In the genomic region with DNA sequence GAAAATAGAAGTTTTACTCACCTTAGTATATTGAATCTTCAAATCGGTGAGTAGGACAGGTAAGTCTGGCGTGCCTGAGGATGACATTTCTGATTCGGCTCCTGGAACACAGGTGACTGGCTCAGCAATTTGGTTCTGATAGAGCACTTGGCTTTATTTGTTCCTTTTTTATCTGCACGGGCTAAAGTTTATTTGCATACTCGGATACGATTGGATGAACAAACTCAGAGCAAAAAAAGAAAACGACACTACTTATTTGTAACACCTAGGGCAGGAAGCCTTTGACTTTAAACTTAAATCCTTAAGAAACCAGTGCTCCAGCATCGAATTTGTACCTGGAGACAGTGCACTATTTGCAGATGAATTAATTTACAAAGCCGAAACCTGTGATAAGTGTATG, we compare ENCODE assay signal across 8 cellular contexts. TPM values are rescaled to one million over a fixed set of nuclear protein-coding genes. Genes with fewer than 3 reads are reported as not detected.
DNase-seq lines count a peak whose midpoint lies in the region; ATAC-seq and TF ChIP-seq lines count a peak whose summit lies in the region.

ALDH1A1 (minus strand) TSS at position 140 of the 400 bp plus-strand sequence; CDS start at position 87, 53 bp downstream.

- in situ Hi-C loops in GM13976 (cut with MboI; ENCODE audit: low sequenced_read_pairs, unreplicated experiment), result no loop called here

- H3K27me3 Mint-ChIP-seq in activated T-cell treated with anti-CD3 and anti-CD28 coated beads, Interleukin-2, amount 50 U/mL, for 4 hours (ENCODE audit: low read depth), result peaks cover 21% of the 10 kb centered on the region

- H3K27me3 ChIP-seq in dorsolateral prefrontal cortex, result peaks cover 0 to 3% (median 0%) of the 10 kb centered on the region in 45 donors

- DNase-seq in activated T-cell treated with anti-CD3 and anti-CD28 coated beads, Interleukin-2, amount 50 U/mL, for 4 hours, result no peak
- no peak for DNase-seq in activated T-cell treated with anti-CD3 and anti-CD28 coated beads, Interleukin-2, amount 50 U/mL, for 1 hour
- DNase-seq in dorsolateral prefrontal cortex (no peak), mucosa of descending colon (peak in 1 of 3 donors; percentile 51), GM13976 (ENCODE audit: low spot score) (no peak), GM10266 (ENCODE audit: extremely low spot score) (no peak)
- no peak for DNase-seq in activated effector memory CD4-positive, alpha-beta T cell treated with anti-CD3 and anti-CD28 coated beads, Interleukin-2, amount 50 U/mL, for 16 hours
- no peak for DNase-seq in stimulated activated CD4-positive, alpha-beta T cell treated with anti-CD3 and anti-CD28 coated beads, Interleukin-2, amount 100 ng/mL, for 48 hours

- H3K9me3 ChIP-seq in mucosa of descending colon, result no peaks in the 10 kb centered on the region

- no peaks in the 10 kb centered on the region for H3K36me3 ChIP-seq in mucosa of descending colon (ENCODE audit: low read depth)

- H3K36me3 Mint-ChIP-seq in activated T-cell treated with anti-CD3 and anti-CD28 coated beads, Interleukin-2, amount 50 U/mL, for 4 hours (ENCODE audit: insufficient read depth), result no peaks in the 10 kb centered on the region

- intact Hi-C loops in dorsolateral prefrontal cortex (cut with DNase I) (no loop called here), mucosa of descending colon (cut with DNase I, micrococcal nuclease) (no loop called here)

- no peak for TF ChIP-seq CTCF in dorsolateral prefrontal cortex (IDR thresholded peaks at IDR 0.05 in 54 of 56, conservative IDR thresholded peaks at IDR 0.05 in 2 of 56; ENCODE audit: low read depth in 1 of 56, partially characterized antibody in 56 of 56)
- no peak for TF ChIP-seq CTCF in mucosa of descending colon (IDR thresholded peaks at IDR 0.05)
- no peak for TF ChIP-seq CTCF in GM13976 (IDR thresholded peaks at IDR 0.05; ENCODE audit: borderline replicate concordance, control extremely low read depth, extremely low read depth, insufficient read depth, missing control alignments)
- no peak for TF ChIP-seq CTCF in GM10266 (IDR thresholded peaks at IDR 0.05; ENCODE audit: control insufficient read depth, insufficient read depth, low read depth, missing control alignments)

- no peak within 1 kb of the TSS for H3K27ac ChIP-seq in dorsolateral prefrontal cortex

- H3K4me3 Mint-ChIP-seq in activated T-cell treated with anti-CD3 and anti-CD28 coated beads, Interleukin-2, amount 50 U/mL, for 4 hours, result peak within 1 kb of the TSS; percentile 3

- peaks cover 2% of the 10 kb centered on the region for H3K4me1 Mint-ChIP-seq in activated T-cell treated with anti-CD3 and anti-CD28 coated beads, Interleukin-2, amount 50 U/mL, for 4 hours (ENCODE audit: low read depth)

- H3K4me1 ChIP-seq in mucosa of descending colon (ENCODE audit: low read depth), result peaks cover 43% of the 10 kb centered on the region

- peak within 1 kb of the TSS in 24 of 59 donors; percentile 2 to 40 (median 15) for H3K4me3 ChIP-seq in dorsolateral prefrontal cortex
- H3K4me3 ChIP-seq in mucosa of descending colon, result no peak within 1 kb of the TSS

- H3K9me3 Mint-ChIP-seq in activated T-cell treated with anti-CD3 and anti-CD28 coated beads, Interleukin-2, amount 50 U/mL, for 4 hours, result no peaks in the 10 kb centered on the region

- no peak for ATAC-seq in activated T-cell treated with anti-CD3 and anti-CD28 coated beads, Interleukin-2, amount 50 U/mL, for 4 hours
- peak; percentile 74 for ATAC-seq in mucosa of descending colon

RNA-seq across cellular contexts. Expression of gene ALDH1A1, which starts in this region (rescaled TPM):
- under 1 TPM; 0.16 to 0.35 (median 0.22) TPM for total RNA-seq in activated T-cell treated with anti-CD3 and anti-CD28 coated beads, Interleukin-2, amount 50 U/mL, for 4 hours
- total RNA-seq in dorsolateral prefrontal cortex (100 to 1,000 TPM in 3 of 120 experiments, 10 to 100 TPM in 117; 18.5 to 112 (median 47.3) TPM), mucosa of descending colon (100 to 1,000 TPM in 1 of 3 donors, 10 to 100 TPM in 2; 72.9 to 173 (median 84.1) TPM)

Comparison
In these comparisons a context has a peak if more than half of its experiments do, and no peak if none do; other contexts are left out.
1. RNA of gene ALDH1A1 (total RNA-seq): 72.9 to 173 TPM in mucosa of descending colon and 18.5 to 112 TPM in dorsolateral prefrontal cortex; 0.16 to 0.35 TPM in activated T-cell treated with anti-CD3 and anti-CD28 coated beads, Interleukin-2, amount 50 U/mL, for 4 hours; every median in the first group is over 10 times any median in the second.